ENCODE assay signal across 24 cellular contexts in genomic region chr1:114729782-114730181, GRCh38. TPM values are rescaled to one million over a fixed set of nuclear protein-coding genes. Genes with fewer than 3 reads are reported as not detected.
DNase-seq lines count a peak whose midpoint lies in the region; ATAC-seq and TF ChIP-seq lines count a peak whose summit lies in the region.
"Had no signal": no experiment of that assay in that cellular context is flagged by ENCODE, and none has a peak within 500 bp of the region (broad histone marks: within the 10 kb centered on the region; RNA-seq: fewer than 3 reads in every experiment).

No MANE protein-coding gene starts in this region.

- peaks cover 15% of the 10 kb centered on the region for H3K4me1 Mint-ChIP-seq in activated naive CD4-positive, alpha-beta T cell treated with anti-CD3 and anti-CD28 coated beads, Interleukin-2, amount 50 U/mL, for 24 hours
- H3K4me1 Mint-ChIP-seq in stimulated activated memory B cell treated with anti-CD40 and anti-IgM and Interleukin-4, amounts not matched to agents 10 μg/mL and 1 μg/mL and 100 μg/mL, for 72 hours = no peaks in the 10 kb centered on the region

- no peaks in the 10 kb centered on the region for H3F3A ChIP-seq in PC-3 (ENCODE audit: low read length, unreplicated experiment)

- ATAC-seq in PC-3 = no peak
- no peak for ATAC-seq in stimulated activated memory B cell treated with anti-CD40 and anti-IgM and Interleukin-4, amounts not matched to agents 10 μg/mL and 1 μg/mL and 100 μg/mL, for 72 hours
- ATAC-seq in GM21723 (IDR thresholded peaks at IDR 0.05; ENCODE audit: unreplicated experiment) = no peak
- ATAC-seq in upper lobe of left lung (ENCODE audit: low FRiP score in 2 of 2) = no peak
- ATAC-seq: A549; CD8-positive, alpha-beta T cell had no signal

- H3K9me3 Mint-ChIP-seq in activated naive CD4-positive, alpha-beta T cell treated with anti-CD3 and anti-CD28 coated beads, Interleukin-2, amount 50 U/mL, for 24 hours = no peaks in the 10 kb centered on the region
- no peaks in the 10 kb centered on the region for H3K9me3 Mint-ChIP-seq in stimulated activated memory B cell treated with anti-CD40 and anti-IgM and Interleukin-4, amounts not matched to agents 10 μg/mL and 1 μg/mL and 100 μg/mL, for 72 hours
- H3K9me3 Mint-ChIP-seq: CD8-positive, alpha-beta T cell had no signal

- no peak for TF ChIP-seq CTCF in PC-3 (conservative IDR thresholded peaks at IDR 0.05; ENCODE audit: low read depth, low read length)
- TF ChIP-seq CTCF in upper lobe of left lung (IDR thresholded peaks at IDR 0.05) = no peak

- H3K9me3 ChIP-seq in PC-3 (ENCODE audit: low read length) = no peaks in the 10 kb centered on the region
- no peaks in the 10 kb centered on the region for H3K9me3 ChIP-seq in upper lobe of left lung
- H3K9me3 ChIP-seq: A549; BLaER1 treated with 17β-estradiol and CSF1 and Interleukin-3, amounts not matched to agents 10 nM and 100 nM; HAP-1 had no signal

- no peaks in the 10 kb centered on the region for H3K27me3 ChIP-seq in PC-3 (ENCODE audit: low read length)
- H3K27me3 ChIP-seq in upper lobe of left lung = no peaks in the 10 kb centered on the region
- H3K27me3 ChIP-seq: BLaER1 treated with 17β-estradiol and CSF1 and Interleukin-3, amounts not matched to agents 10 nM and 100 nM had no signal

- no peak overlapping the region for H3K4me3 ChIP-seq in PC-3 (ENCODE audit: low read length)
- H3K4me3 ChIP-seq in upper lobe of left lung = no peak overlapping the region
- H3K4me3 ChIP-seq: A549; BLaER1 treated with 17β-estradiol and CSF1 and Interleukin-3, amounts not matched to agents 10 nM and 100 nM; GM23248; HAP-1 had no signal

- CTCF ChIA-PET in PC-3 (lab: Charles Lee) = no interaction called here

- H3K27ac ChIP-seq in PC-3 (ENCODE audit: low read length) = no peak overlapping the region
- H3K27ac ChIP-seq in upper lobe of left lung = no peak overlapping the region
- H3K27ac ChIP-seq: A549; BLaER1 treated with 17β-estradiol and CSF1 and Interleukin-3, amounts not matched to agents 10 nM and 100 nM; GM23248 had no signal

- DNase-seq in activated naive CD4-positive, alpha-beta T cell (lab: John Stamatoyannopoulos, UW) = no peak
- DNase-seq in PC-3 (no peak), fibroblast of gingiva (ENCODE audit: low read depth) (peak; percentile 15), T-helper 1 cell (no peak), upper lobe of left lung (no peak)
- DNase-seq: CD8-positive, alpha-beta T cell; DMS79; GM23248; KG1; NCI-H1417 treated with DMSO at 0.1 percent for 48 hours; NCI-H187 treated with DMSO at 0.1 percent for 48 hours; NCI-H2227 treated with DMSO at 0.1 percent for 48 hours; NCI-H510A treated with DMSO at 0.1 percent for 48 hours; NCI-H774; OCI-M1; RPMI8226; SHP77 treated with DMSO at 0.1 percent for 48 hours had no signal

- no peaks in the 10 kb centered on the region for H3K9me2 ChIP-seq in PC-3 (replicated peaks; ENCODE audit: low read length)

- no peak overlapping the region for H3K9ac ChIP-seq in PC-3 (ENCODE audit: low read length)
- H3K9ac ChIP-seq: BLaER1 treated with 17β-estradiol and CSF1 and Interleukin-3, amounts not matched to agents 10 nM and 100 nM; GM23248 had no signal

- no peak overlapping the region for H3K4me2 ChIP-seq in PC-3 (ENCODE audit: low read length)
- H3K4me2 ChIP-seq: A549; BLaER1 treated with 17β-estradiol and CSF1 and Interleukin-3, amounts not matched to agents 10 nM and 100 nM had no signal

- no peaks in the 10 kb centered on the region; the same call in 1 of the 2 replicates for H4K20me1 ChIP-seq in PC-3 (ENCODE audit: low read length)

- H3K4me3 Mint-ChIP-seq in activated naive CD4-positive, alpha-beta T cell treated with anti-CD3 and anti-CD28 coated beads, Interleukin-2, amount 50 U/mL, for 24 hours = no peak overlapping the region
- no peak overlapping the region for H3K4me3 Mint-ChIP-seq in stimulated activated memory B cell treated with anti-CD40 and anti-IgM and Interleukin-4, amounts not matched to agents 10 μg/mL and 1 μg/mL and 100 μg/mL, for 72 hours
- H3K4me3 Mint-ChIP-seq: CD8-positive, alpha-beta T cell had no signal

- H3K27ac Mint-ChIP-seq in activated naive CD4-positive, alpha-beta T cell treated with anti-CD3 and anti-CD28 coated beads, Interleukin-2, amount 50 U/mL, for 24 hours = peak overlapping the region; percentile 17
- peak overlapping the region; percentile 37 for H3K27ac Mint-ChIP-seq in stimulated activated memory B cell treated with anti-CD40 and anti-IgM and Interleukin-4, amounts not matched to agents 10 μg/mL and 1 μg/mL and 100 μg/mL, for 72 hours

- TF ChIP-seq POLR2A in upper lobe of left lung (IDR thresholded peaks at IDR 0.05) = no peak

- H3K27me3 Mint-ChIP-seq in activated naive CD4-positive, alpha-beta T cell treated with anti-CD3 and anti-CD28 coated beads, Interleukin-2, amount 50 U/mL, for 24 hours = no peaks in the 10 kb centered on the region
- H3K27me3 Mint-ChIP-seq in stimulated activated memory B cell treated with anti-CD40 and anti-IgM and Interleukin-4, amounts not matched to agents 10 μg/mL and 1 μg/mL and 100 μg/mL, for 72 hours = no peaks in the 10 kb centered on the region

- peaks cover 25% of the 10 kb centered on the region for H3K36me3 Mint-ChIP-seq in activated naive CD4-positive, alpha-beta T cell treated with anti-CD3 and anti-CD28 coated beads, Interleukin-2, amount 50 U/mL, for 24 hours
- peaks cover 81% of the 10 kb centered on the region for H3K36me3 Mint-ChIP-seq in stimulated activated memory B cell treated with anti-CD40 and anti-IgM and Interleukin-4, amounts not matched to agents 10 μg/mL and 1 μg/mL and 100 μg/mL, for 72 hours

- POLR2A ChIA-PET in PC-3 (lab: Charles Lee; ENCODE audit: unreplicated experiment) = no interaction called here

- intact Hi-C loops in PC-3 (cut with micrococcal nuclease) = no loop called here

- no peaks in the 10 kb centered on the region for H3K4me1 ChIP-seq in PC-3 (ENCODE audit: insufficient read depth, low read length)
- H3K4me1 ChIP-seq in upper lobe of left lung = no peaks in the 10 kb centered on the region
- H3K4me1 ChIP-seq: A549; BLaER1 treated with 17β-estradiol and CSF1 and Interleukin-3, amounts not matched to agents 10 nM and 100 nM; HAP-1 had no signal

- TF ChIP-seq EP300 in upper lobe of left lung (IDR thresholded peaks at IDR 0.05) = no peak

- peaks cover 94% of the 10 kb centered on the region for H3K36me3 ChIP-seq in PC-3 (ENCODE audit: low read depth, low read length)
- H3K36me3 ChIP-seq in upper lobe of left lung = peaks cover 49 to 99% (median 71%) of the 10 kb centered on the region in 4 donors

- WGBS in upper lobe of left lung, 2 donors = 89 to 97% methylated on average over 1 of the region's 1 CpG

- H3K79me2 ChIP-seq in PC-3 (ENCODE audit: low read length) = peaks cover 4% of the 10 kb centered on the region; the same call in 1 of the 2 replicates

- TSS peak; percentile 7 for BruUV-seq in PC-3 (replicated peaks; lab: Mats Ljungman, UMichigan)

- H2AFZ ChIP-seq in PC-3 (ENCODE audit: low read length) = no peak overlapping the region
- H2AFZ ChIP-seq: GM23248 had no signal

RNA-seq across cellular contexts. Expression of gene NRAS, which starts 13.2 kb away (rescaled TPM):
- total RNA-seq in PC-3 (2014; rRNA removed) (12.6 and 15.1 TPM in 2 replicates), upper lobe of left lung (10 to 100 TPM; 11.5 to 36.6 (median 25.4) TPM)

RNA-seq across cellular contexts. Expression of gene CSDE1, which starts 28.0 kb away (rescaled TPM):
- total RNA-seq in PC-3 (2014; rRNA removed) (380 and 480 TPM in 2 replicates), upper lobe of left lung (100 to 1,000 TPM; 223 to 548 (median 373) TPM)

RNA-seq across cellular contexts. Expression of gene AMPD1, which starts 34.4 kb away (rescaled TPM):
- total RNA-seq in PC-3 (2014; rRNA removed) = not detected in 2 replicates
- under 1 TPM in 3 of 6 donors, not detected in 3; 0.26 to 0.77 (median 0.30) TPM for total RNA-seq in upper lobe of left lung
- total RNA-seq: CD8-positive, alpha-beta T cell; GM23248; HT-29 had no signal

RNA-seq across cellular contexts. Expression of gene SIKE1, which starts 50.7 kb away (rescaled TPM):
- total RNA-seq in PC-3 (2014; rRNA removed) (104 and 136 TPM in 2 replicates), upper lobe of left lung (10 to 100 TPM in 5 of 6 donors, 1 to 10 TPM in 1; 6.0 to 36.3 (median 28.7) TPM)

RNA-seq across cellular contexts. Expression of gene DENND2C, which starts 59.9 kb away (rescaled TPM):
- total RNA-seq in PC-3 (2014; rRNA removed) (0.95 and 2.0 TPM in 2 replicates), upper lobe of left lung (1 to 10 TPM; 2.1 to 6.5 (median 3.6) TPM)
- total RNA-seq: HT-29 had no signal
